Comparison of ENCODE assay signal across 9 cellular contexts in genomic region chr7:129635300-129636029, GRCh38. TPM values are rescaled to one million over a fixed set of nuclear protein-coding genes. Genes with fewer than 3 reads are reported as not detected.
DNase-seq lines count a peak whose midpoint lies in the region; ATAC-seq and TF ChIP-seq lines count a peak whose summit lies in the region.
"Had no signal": no experiment of that assay in that cellular context is flagged by ENCODE, and none has a peak within 500 bp of the region (broad histone marks: within the 10 kb centered on the region; RNA-seq: fewer than 3 reads in every experiment).

No MANE protein-coding gene starts in this region.

- peak; percentile 22 for TF ChIP-seq CTCF in activated B cell treated with CpG ODN at 0.5 μM for 24 hours (IDR thresholded peaks at IDR 0.05)
- TF ChIP-seq CTCF in cardiac fibroblast (IDR thresholded peaks at IDR 0.05; ENCODE audit: low read depth, low read length) = peak; percentile 96

- DNase-seq in NCI-H510A treated with DMSO at 0.1 percent for 48 hours (lab: John Stamatoyannopoulos, UW) = peak; percentile 63
- DNase-seq in NCI-H510A (lab: John Stamatoyannopoulos, UW) = no peak
- peak; percentile 50 for DNase-seq in NCI-H2196 treated with DMSO at 0.1 percent for 48 hours (lab: John Stamatoyannopoulos, UW; ENCODE audit: unreplicated experiment)
- peak; percentile 22 for DNase-seq in activated B cell treated with CpG ODN at 0.5 μM for 24 hours
- peak; percentile 85 to 87 for DNase-seq in cardiac fibroblast (ENCODE audit: low read depth in 2 of 2)
- peak; percentile 59 for DNase-seq in kidney glomerular epithelial cell (lab: John Stamatoyannopoulos, UW)
- peak; percentile 56 to 58 for DNase-seq in stimulated activated CD4-positive, alpha-beta T cell treated with anti-CD3 and anti-CD28 coated beads, Interleukin-4, amount 100 ng/mL, for 48 hours (ENCODE audit: low read depth in 2 of 2)

- CTCF ChIA-PET in activated B cell treated with CpG ODN at 0.5 μM for 24 hours (lab: Charles Lee) = interaction anchor here (0.6 to 2.0 kb wide), 10 partner anchors 8 to 268 kb away, joined by 3 to 13 read pairs (median 4); no protein-coding TSS in a partner anchor

- intact Hi-C loops in activated B cell treated with CpG ODN at 0.5 μM for 24 hours (cut with micrococcal nuclease) = loop anchor here (1.0 to 5.0 kb wide), 7 partner anchors 23 to 418 kb away; no protein-coding TSS in a partner anchor

- H3K9me3 Mint-ChIP-seq in activated B cell treated with CpG ODN at 0.5 μM for 24 hours = no peaks in the 10 kb centered on the region

- no peak overlapping the region for H3K4me3 Mint-ChIP-seq in activated B cell treated with CpG ODN at 0.5 μM for 24 hours

- peaks cover 7% of the 10 kb centered on the region for H3K36me3 Mint-ChIP-seq in activated B cell treated with CpG ODN at 0.5 μM for 24 hours (ENCODE audit: low read depth)

- peaks cover 16% of the 10 kb centered on the region for H3K4me1 Mint-ChIP-seq in activated B cell treated with CpG ODN at 0.5 μM for 24 hours

- ATAC-seq in HG03045 (IDR thresholded peaks at IDR 0.05; ENCODE audit: unreplicated experiment) = peak; percentile 65
- ATAC-seq in activated B cell treated with CpG ODN at 0.5 μM for 24 hours (ENCODE audit: low read depth) = peak; percentile 88

- no peak overlapping the region for H3K4me3 ChIP-seq in cardiac fibroblast (replicated peaks in 1 of 2; ENCODE audit: low read depth in 2 of 2, low read length in 2 of 2)
- H3K4me3 ChIP-seq: BLaER1 treated with 17β-estradiol and CSF1 and Interleukin-3, amounts not matched to agents 10 nM and 100 nM had no signal

- POLR2A ChIA-PET in activated B cell treated with CpG ODN at 0.5 μM for 24 hours (lab: Charles Lee) = no interaction called here

- H3K27ac Mint-ChIP-seq in activated B cell treated with CpG ODN at 0.5 μM for 24 hours = no peak overlapping the region

- no peaks in the 10 kb centered on the region for H3K27me3 Mint-ChIP-seq in activated B cell treated with CpG ODN at 0.5 μM for 24 hours

RNA-seq across cellular contexts. Expression of gene NRF1, which starts 23.9 kb away (rescaled TPM):
- total RNA-seq in activated B cell treated with CpG ODN at 0.5 μM for 24 hours = 27.4 and 29.8 TPM in 2 replicates
